Comparison of ENCODE assay signal across 23 cellular contexts in genomic region chr1:210797422-210797821, GRCh38.
"Had no signal": no experiment of that assay in that cellular context is flagged by ENCODE, and none has a peak within 500 bp of the region (broad histone marks: within the 10 kb centered on the region; RNA-seq: fewer than 3 reads in every experiment).

No MANE protein-coding gene starts in this region.

- H3K36me3 ChIP-seq: left lung, lower lobe of right lung, neutrophil, ovary, right atrium auricular region, right lobe of liver, stomach, thyroid gland, transverse colon, upper lobe of left lung had no signal

- DNase-seq: hippocampal formation; kidney glomerular epithelial cell; left cardiac atrium; lower lobe of right lung; mammary epithelial cell; mesenchymal stem cell; naive thymus-derived CD8-positive, alpha-beta T cell; occipital lobe; ovary; right lobe of liver; stimulated activated CD4-positive, alpha-beta T cell treated with anti-CD3 and anti-CD28 coated beads, Interleukin-1b, Interleukin-23, amount 100 ng/mL, for 48 hours; stimulated activated CD4-positive, alpha-beta T cell treated with anti-CD3 and anti-CD28 coated beads, Interleukin-2, amount 100 ng/mL, for 48 hours; stimulated activated naive B cell treated with anti-CD40 and anti-IgM and Interleukin-4, amounts not matched to agents 10 μg/mL and 1 μg/mL and 100 μg/mL, for 72 hours; stimulated activated naive CD8-positive, alpha-beta T cell treated with anti-CD3 and anti-CD28 coated beads, Interleukin-15, Interleukin-2, amounts not matched to agents 100 U/mL and 50 U/mL, for 24 hours; stomach; testis; thyroid gland; transverse colon had no signal

- H3K4me3 ChIP-seq: left lung, lower lobe of right lung, ovary, right atrium auricular region, right lobe of liver, smooth muscle cell, stomach, testis, thyroid gland, transverse colon, upper lobe of left lung had no signal

- H3K27me3 ChIP-seq: neutrophil, ovary, right atrium auricular region, right lobe of liver, testis, thyroid gland, transverse colon, upper lobe of left lung had no signal

- H3K9me3 ChIP-seq: left lung, lower lobe of right lung, neutrophil, ovary, right atrium auricular region, right lobe of liver, stomach, testis, thyroid gland, transverse colon, upper lobe of left lung had no signal

- ATAC-seq: left cardiac atrium; left lung; lower lobe of right lung; naive thymus-derived CD8-positive, alpha-beta T cell; stimulated activated naive B cell treated with anti-CD40 and anti-IgM and Interleukin-4, amounts not matched to agents 10 μg/mL and 1 μg/mL and 100 μg/mL, for 72 hours; stimulated activated naive CD8-positive, alpha-beta T cell treated with anti-CD3 and anti-CD28 coated beads, Interleukin-15, Interleukin-2, amounts not matched to agents 100 U/mL and 50 U/mL, for 24 hours had no signal

- H3K4me1 ChIP-seq: left lung, lower lobe of right lung, right atrium auricular region, right lobe of liver, stomach, testis, transverse colon, upper lobe of left lung had no signal
